In genomic region chr14:53432378-53432802, GRCh38 we compare ENCODE assay signal across 8 cellular contexts.
A peak's percentile ranks its signal among the peaks of the same experiment; 100 is the strongest.
DNase-seq lines count a peak whose midpoint lies in the region; FAIRE-seq lines count a peak whose summit lies in the region.

No MANE protein-coding gene starts in this region.

- no peak overlapping the region for H3K27ac ChIP-seq in SJCRH30

- peaks cover 0 to 2% (median 0%) of the 10 kb centered on the region in 3 donors for H3K27me3 Mint-ChIP-seq in immature natural killer cell (ENCODE audit: low read depth in 3 of 3)

- no peaks in the 10 kb centered on the region for H3K27me3 ChIP-seq in SJCRH30

- no peaks in the 10 kb centered on the region for H3K36me3 ChIP-seq in SJCRH30

- no peak overlapping the region for H3K4me3 Mint-ChIP-seq in immature natural killer cell

- peaks cover 0 to 42% (median 9%) of the 10 kb centered on the region in 6 donors for H3K9me3 Mint-ChIP-seq in immature natural killer cell

- no peaks in the 10 kb centered on the region for H3K36me3 Mint-ChIP-seq in immature natural killer cell

- FAIRE-seq in GM19239 (lab: Jason Lieb, UNC), result no peak

- H3K4me1 ChIP-seq in SJCRH30, result no peaks in the 10 kb centered on the region; the same call in 1 of the 2 replicates

- H3K4me1 Mint-ChIP-seq in immature natural killer cell, result no peaks in the 10 kb centered on the region

- DNase-seq in DMS114 treated with DMSO at 0.1 percent for 48 hours (lab: John Stamatoyannopoulos, UW; ENCODE audit: unreplicated experiment) (peak; percentile 5), GM19239 (ENCODE audit: insufficient read length, low spot score) (peak; percentile 28), HT1080 (ENCODE audit: low read depth) (peak; percentile 59), SJCRH30 (peak; percentile 58 to 71), fibroblast of gingiva (ENCODE audit: low read depth) (peak; percentile 39), renal cortical epithelial cell (ENCODE audit: low read depth) (peak; percentile 51), NCI-H146 treated with DMSO at 0.1 percent for 48 hours (lab: John Stamatoyannopoulos, UW; ENCODE audit: unreplicated experiment) (no peak), immature natural killer cell (no peak)

- H3K27ac Mint-ChIP-seq in immature natural killer cell, result no peak overlapping the region

- no peak overlapping the region for H3K4me3 ChIP-seq in SJCRH30

- no peaks in the 10 kb centered on the region for H3K9me3 ChIP-seq in SJCRH30 (replicated peaks)

Comparison
In these comparisons a context has a peak if more than half of its experiments do, and no peak if none do; other contexts are left out.
1. DNase-seq: peak in DMS114 treated with DMSO at 0.1 percent for 48 hours (single experiment), GM19239 (single experiment), HT1080 (single experiment), SJCRH30 (2 of 2), fibroblast of gingiva (single experiment) and renal cortical epithelial cell (single experiment); none in NCI-H146 treated with DMSO at 0.1 percent for 48 hours (single experiment) and immature natural killer cell (0 of 3).